In the genomic region with DNA sequence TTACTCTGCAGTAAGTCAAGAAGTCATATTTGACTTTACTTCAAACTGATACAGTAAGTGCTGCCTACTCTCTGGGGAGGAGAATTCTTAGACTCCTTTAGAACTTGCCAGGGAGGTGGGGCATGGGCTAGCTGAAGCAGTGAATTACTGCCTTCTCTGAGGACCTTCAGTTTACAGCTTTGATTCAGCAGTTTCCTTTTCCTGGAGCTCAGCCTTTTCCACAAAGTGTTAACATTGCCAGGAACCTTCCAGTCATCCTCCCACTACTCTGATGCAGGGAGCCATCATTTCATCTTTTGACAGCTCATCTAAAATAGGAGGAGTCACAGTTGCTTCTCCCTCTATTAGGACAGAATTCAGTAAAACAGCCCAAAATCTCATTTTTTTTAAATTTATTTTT, we compare ENCODE assay signal across 1 cellular context.
TF ChIP-seq lines count a peak whose summit lies in the region.

No MANE protein-coding gene starts in this region.

TF ChIP-seq in GM12878, 131 proteins besides CTCF, POLR2A, EP300 and RAD21 (continued from another document):
- TF ChIP-seq JUNB (IDR thresholded peaks at IDR 0.05), result no peak
